In genomic region chr3:148727242-148727641, GRCh38 we compare ENCODE assay signal across 9 cellular contexts. TPM values are rescaled to one million over a fixed set of nuclear protein-coding genes. Genes with fewer than 3 reads are reported as not detected.
DNase-seq lines count a peak whose midpoint lies in the region; ATAC-seq, FAIRE-seq and TF ChIP-seq lines count a peak whose summit lies in the region.
"Had no signal": no experiment of that assay in that cellular context is flagged by ENCODE, and none has a peak within 500 bp of the region (broad histone marks: within the 10 kb centered on the region; RNA-seq: fewer than 3 reads in every experiment).

No MANE protein-coding gene starts in this region.

- ATAC-seq in GM19372 (IDR thresholded peaks at IDR 0.05; ENCODE audit: low read depth, unreplicated experiment), result peak; percentile 61
- peak; percentile 79 for ATAC-seq in HG03378 (IDR thresholded peaks at IDR 0.05; ENCODE audit: unreplicated experiment)
- peak; percentile 76 for ATAC-seq in GM12878
- ATAC-seq in right lobe of liver, result peak; percentile 90 to 99 (median 96)

- POLR2A ChIA-PET in GM12878 (lab: Charles Lee), result no interaction called here

- H2AFZ ChIP-seq in GM12878 (ENCODE audit: control insufficient read depth, low read depth, low read length), result no peak overlapping the region

- no peaks in the 10 kb centered on the region for H3K27me3 Mint-ChIP-seq in T-helper 2 cell treated with Interferon-gamma antibody and Interleukin-4, amounts not matched to agents 5 μg/mL and 100 μg/mL, for 36 hours (ENCODE audit: low read depth)

- no peaks in the 10 kb centered on the region for H3K9me3 ChIP-seq in GM12878 (replicated peaks; ENCODE audit: control insufficient read depth, insufficient read depth, low read length)
- no peaks in the 10 kb centered on the region for H3K9me3 ChIP-seq in right lobe of liver

- DNase-seq in DMS 273 (lab: John Stamatoyannopoulos, UW; ENCODE audit: unreplicated experiment), result peak; percentile 85
- DNase-seq in NCI-H524 treated with DMSO at 0.1 percent for 48 hours (lab: John Stamatoyannopoulos, UW), result peak; percentile 19
- no peak for DNase-seq in GM12878 (ENCODE audit: low read depth, low spot score)
- peak in 2 of 3 donors; percentile 51 to 67 for DNase-seq in right lobe of liver
- DNase-seq in T-helper 2 cell treated with Interferon-gamma antibody and Interleukin-4, amounts not matched to agents 5 μg/mL and 100 μg/mL, for 36 hours (ENCODE audit: low spot score), result no peak
- no peak for DNase-seq in HuH-7.5 (ENCODE audit: low spot score)

- H3K36me3 ChIP-seq in GM12878 (ENCODE audit: control insufficient read depth in 2 of 2, insufficient read depth in 2 of 2, low read length in 1 of 2), result no peaks in the 10 kb centered on the region
- H3K36me3 ChIP-seq in right lobe of liver, result no peaks in the 10 kb centered on the region

- no peak overlapping the region for H3K4me3 ChIP-seq in GM12878
- no peak overlapping the region for H3K4me3 ChIP-seq in right lobe of liver

- no peaks in the 10 kb centered on the region for H3K9me3 Mint-ChIP-seq in T-helper 2 cell treated with Interferon-gamma antibody and Interleukin-4, amounts not matched to agents 5 μg/mL and 100 μg/mL, for 36 hours

- in situ Hi-C loops in GM12878 (cut with MboI), result no loop called here

- RAD21 ChIA-PET in GM12878 (lab: Charles Lee; ENCODE audit: unreplicated experiment), result interaction anchor here (0.8 kb wide), 1 partner anchor 228 kb away, joined by 3 read pairs; no protein-coding TSS in a partner anchor

- H3K4me1 Mint-ChIP-seq in T-helper 2 cell treated with Interferon-gamma antibody and Interleukin-4, amounts not matched to agents 5 μg/mL and 100 μg/mL, for 36 hours (ENCODE audit: low read depth), result peaks cover 2% of the 10 kb centered on the region

- H3K79me2 ChIP-seq in GM12878 (ENCODE audit: control insufficient read depth, insufficient read depth, low read length), result no peaks in the 10 kb centered on the region

- WGBS in GM12878 (ENCODE audit: insufficient coverage, insufficient replicate concordance, low lambda C conversion rate, missing lambda C conversion rate), result 13% methylated on average over 5 of the region's 5 CpGs
- WGBS in right lobe of liver (ENCODE audit: insufficient coverage, low coverage, low lambda C conversion rate, missing lambda C conversion rate), result 9% methylated on average over 5 of the region's 5 CpGs

- no peaks in the 10 kb centered on the region for H3K4me1 ChIP-seq in GM12878 (ENCODE audit: control insufficient read depth, insufficient read depth, low read length)
- H3K4me1 ChIP-seq in right lobe of liver, result peaks cover 0 to 12% (median 5%) of the 10 kb centered on the region in 4 donors

- H3K27ac ChIP-seq in GM12878 (ENCODE audit: control insufficient read depth, insufficient read depth) (no peak overlapping the region), right lobe of liver (peak overlapping the region in 2 of 3 donors; percentile 1 to 21)

- SMC1A ChIA-PET in GM12878 (lab: Charles Lee; ENCODE audit: uncharacterized antibody, unreplicated experiment), result interaction anchor here (1.1 kb wide), 1 partner anchor 9 kb away, joined by 5 read pairs; no protein-coding TSS in a partner anchor

- no peak for TF ChIP-seq EP300 in GM12878 (IDR thresholded peaks at IDR 0.05; ENCODE audit: borderline replicate concordance in 1 of 2, control insufficient read depth in 1 of 2, low read depth in 2 of 2, low read length in 2 of 2)

- no TSS peak for BruUV-seq in GM12878 (replicated peaks; lab: Mats Ljungman, UMichigan)

- no peak overlapping the region for H3K4me2 ChIP-seq in GM12878 (ENCODE audit: control insufficient read depth, insufficient read depth)

- peak; percentile 69 for FAIRE-seq in GM12878 (lab: Jason Lieb, UNC)

- TF ChIP-seq CTCF in GM12878 (IDR thresholded peaks at IDR 0.05 in 2 of 3, conservative IDR thresholded peaks at IDR 0.05 in 1 of 3; ENCODE audit: control insufficient read depth in 2 of 3, extremely low read depth in 1 of 3, insufficient read depth in 1 of 3, low read depth in 3 of 3, low read length in 3 of 3) (peak; percentile 29 to 33 (median 32); a peak in 5 of 6 replicates), right lobe of liver (IDR thresholded peaks at IDR 0.05) (peak; percentile 51 to 75 (median 66))

- intact Hi-C loops in GM12878 (cut with micrococcal nuclease; ENCODE audit: unreplicated experiment) (loop anchor here (1.0 kb wide), 1 partner anchor 216 kb away; no protein-coding TSS in a partner anchor), right lobe of liver (cut with DNase I) (no loop called here)

- TF ChIP-seq RAD21 in GM12878 (IDR thresholded peaks at IDR 0.05; ENCODE audit: insufficient read depth, low read depth, low read length), result no peak

- CTCF ChIA-PET in GM12878 (lab: Yijun Ruan, JAX), result interaction anchor here (0.7 to 0.8 kb wide), 2 partner anchors 8 to 214 kb away, joined by 3 to 4 read pairs; no protein-coding TSS in a partner anchor

- H3K27me3 ChIP-seq in GM12878 (replicated peaks in 1 of 2; ENCODE audit: control insufficient read depth in 2 of 2, insufficient read depth in 2 of 2, low read length in 1 of 2) (no peaks in the 10 kb centered on the region), right lobe of liver (no peaks in the 10 kb centered on the region)

- H3K9ac ChIP-seq in GM12878 (ENCODE audit: control insufficient read depth, insufficient read depth, low read length), result no peak overlapping the region

- H4K20me1 ChIP-seq in GM12878 (ENCODE audit: control insufficient read depth, insufficient read depth), result no peaks in the 10 kb centered on the region

- H3K36me3 Mint-ChIP-seq in T-helper 2 cell treated with Interferon-gamma antibody and Interleukin-4, amounts not matched to agents 5 μg/mL and 100 μg/mL, for 36 hours (ENCODE audit: low read depth), result no peaks in the 10 kb centered on the region

- TF ChIP-seq POLR2A in GM12878 (IDR thresholded peaks at IDR 0.05; ENCODE audit: low read depth, low read length), result no peak
- peak; percentile 10 for TF ChIP-seq POLR2A in right lobe of liver (IDR thresholded peaks at IDR 0.05)

- H3K4me3 Mint-ChIP-seq in T-helper 2 cell treated with Interferon-gamma antibody and Interleukin-4, amounts not matched to agents 5 μg/mL and 100 μg/mL, for 36 hours, result no peak overlapping the region

- H3K27ac Mint-ChIP-seq in T-helper 2 cell treated with Interferon-gamma antibody and Interleukin-4, amounts not matched to agents 5 μg/mL and 100 μg/mL, for 36 hours, result no peak overlapping the region

TF ChIP-seq in GM12878, 131 proteins besides CTCF, POLR2A, EP300 and RAD21:
- TF ChIP-seq ZNF24 (IDR thresholded peaks at IDR 0.05) (no peak), SMC3 (IDR thresholded peaks at IDR 0.05; ENCODE audit: borderline replicate concordance, low read length) (0 out of 2 replicates have a peak, but pooled peaks have one; percentile 13)

RNA-seq across cellular contexts. Expression of gene AGTR1, which starts 29.5 kb away (rescaled TPM):
- total RNA-seq in GM12878 (2013; cell fraction: nucleolus; rRNA removed), result not detected in 2 replicates
- total RNA-seq in GM12878 (2014; rRNA removed), result not detected in 2 replicates
- not detected in 2 replicates for total RNA-seq in GM12878 (2014; rRNA removed; fragmentation: Illumina TruSeq; extraction: Trizol)
- total RNA-seq in GM12878 (2021), result not detected in 2 replicates
- not detected for polyA plus RNA-seq in GM12878 (2011; ENCODE audit: low read depth)
- not detected in 2 replicates for polyA plus RNA-seq in GM12878 (2011; rRNA removed)
- not detected in 2 replicates for polyA plus RNA-seq in GM12878 (2011; cell fraction: cytosol; rRNA removed)
- not detected in 2 replicates for polyA plus RNA-seq in GM12878 (2011; cell fraction: nucleus; rRNA removed)
- not detected in 2 replicates for polyA plus RNA-seq in GM12878 (2012)
- not detected in 2 replicates for polyA plus RNA-seq in GM12878 (2014; fragmentation: Illumina TruSeq; extraction: Trizol)
- not detected for polyA plus RNA-seq in GM12878 (2014; fragmentation: Nextera tagmentation; extraction: Ambion mirVana)
- not detected in 2 replicates for polyA plus RNA-seq in GM12878 (2014; rRNA removed)
- not detected for polyA plus RNA-seq in GM12878 (2016; fragmentation: Nextera tagmentation; extraction: Ambion mirVana)
- polyA minus RNA-seq in GM12878 (2011; rRNA and poly(A)+ RNA removed), result not detected in 2 replicates
- not detected in 2 replicates for polyA minus RNA-seq in GM12878 (2011; cell fraction: cytosol; rRNA and poly(A)+ RNA removed)
- not detected in 2 replicates for polyA minus RNA-seq in GM12878 (2011; cell fraction: nucleus; rRNA and poly(A)+ RNA removed)
- 10 to 100 TPM; 23.9 to 46.5 (median 36.3) TPM for total RNA-seq in right lobe of liver
- total RNA-seq: lung microvascular endothelial cell had no signal

Comparison
In these comparisons a context has a peak if more than half of its experiments do, and no peak if none do; other contexts are left out.
1. DNase-seq: peak in DMS 273 (single experiment), NCI-H524 treated with DMSO at 0.1 percent for 48 hours (single experiment) and right lobe of liver (2 of 3); none in GM12878 (single experiment), T-helper 2 cell treated with Interferon-gamma antibody and Interleukin-4, amounts not matched to agents 5 μg/mL and 100 μg/mL, for 36 hours (single experiment) and HuH-7.5 (single experiment).
2. RNA of gene AGTR1, which starts 29.5 kb away (total RNA-seq): 23.9 to 46.5 TPM in right lobe of liver; not detected in GM12878; every median in the first group is over 10 times any median in the second.
3. Peak in every context shown above with its lines, with median percentiles within 50 percentile points of each other: ATAC-seq.